ENCODE assay signal across 8 cellular contexts in the genomic region with DNA sequence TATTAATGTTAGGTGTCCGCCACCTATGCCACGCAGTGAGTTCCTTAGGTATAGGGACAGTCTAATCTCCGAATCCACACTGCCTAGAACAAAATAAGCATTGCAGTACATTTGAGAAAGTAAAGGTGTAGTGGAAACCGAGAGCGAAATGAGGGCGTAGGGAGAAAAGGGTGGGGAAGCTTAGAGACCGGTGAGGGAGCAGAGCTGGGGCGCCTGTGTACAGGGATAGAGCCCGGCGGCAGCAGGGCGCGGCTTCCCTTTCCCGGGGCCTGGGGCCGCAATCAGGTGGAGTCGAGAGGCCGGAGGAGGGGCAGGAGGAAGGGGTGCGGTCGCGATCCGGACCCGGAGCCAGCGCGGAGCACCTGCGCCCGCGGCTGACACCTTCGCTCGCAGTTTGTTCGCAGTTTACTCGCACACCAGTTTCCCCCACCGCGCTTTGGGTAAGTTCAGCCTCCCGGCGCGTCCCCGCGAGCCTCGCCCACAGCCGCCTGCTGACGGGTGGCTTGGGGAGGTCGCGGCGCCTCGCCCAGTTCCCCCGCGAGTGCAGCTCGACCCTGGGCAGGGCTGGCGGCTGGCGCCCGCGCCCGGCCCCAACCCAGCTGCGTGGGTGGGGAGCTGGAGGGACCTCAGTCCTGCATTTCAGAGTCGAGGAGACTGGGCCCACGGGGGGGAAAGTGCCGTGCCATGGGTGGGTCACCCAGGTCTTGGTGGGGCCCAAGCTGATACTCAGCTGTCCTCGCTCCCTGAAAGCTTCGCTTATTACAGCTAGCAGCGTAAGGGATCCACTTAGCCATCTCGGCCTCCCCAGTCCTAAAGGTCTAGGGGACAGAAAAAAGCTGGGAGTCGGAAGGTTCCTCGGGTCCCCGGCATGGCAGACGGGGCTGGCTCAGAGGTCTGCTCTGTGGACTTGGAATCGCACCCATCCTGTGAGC. TPM values are rescaled to one million over a fixed set of nuclear protein-coding genes. Genes with fewer than 3 reads are reported as not detected.
DNase-seq lines count a peak whose midpoint lies in the region; ATAC-seq and TF ChIP-seq lines count a peak whose summit lies in the region.

Gene ANXA3 (plus strand): TSS at position 351 of the 932 bp plus-strand sequence. CDS start 2,704 bp downstream, outside the sequence.

- H3K27ac ChIP-seq in duodenal mucosa (ENCODE audit: low read depth, low read length): no peak within 1 kb of the TSS
- peak within 1 kb of the TSS; percentile 93 for H3K27ac ChIP-seq in lower lobe of right lung
- H3K27ac ChIP-seq in subcutaneous abdominal adipose tissue (ENCODE audit: low read depth, low read length): peak within 1 kb of the TSS; percentile 53
- no peak within 1 kb of the TSS for H3K27ac ChIP-seq in substantia nigra (ENCODE audit: low read depth, low read length, poor library complexity, severe bottlenecking)

- CTCF ChIA-PET in Caco-2 (lab: Charles Lee): no interaction called here

- DNase-seq in Caco-2: peak; percentile 87 to 90
- peak; percentile 93 for DNase-seq in H7
- peak; percentile 12 for DNase-seq in RPMI8226
- peak; percentile 81 for DNase-seq in lower lobe of right lung
- DNase-seq in substantia nigra (lab: John Stamatoyannopoulos, UW): no peak

- H3K9me3 Mint-ChIP-seq in Caco-2 (ENCODE audit: unreplicated experiment): no peaks in the 10 kb centered on the region

- peak within 1 kb of the TSS; percentile 90 for H3K27ac Mint-ChIP-seq in Caco-2 (ENCODE audit: unreplicated experiment)

- H3K9me3 ChIP-seq in Caco-2: no peaks in the 10 kb centered on the region
- H3K9me3 ChIP-seq in duodenal mucosa (ENCODE audit: control insufficient read depth in 1 of 2, low read length in 2 of 2): no peaks in the 10 kb centered on the region
- H3K9me3 ChIP-seq in lower lobe of right lung: no peaks in the 10 kb centered on the region
- no peaks in the 10 kb centered on the region for H3K9me3 ChIP-seq in subcutaneous abdominal adipose tissue (ENCODE audit: control insufficient read depth in 5 of 5, low read length in 5 of 5)

- POLR2A ChIA-PET in Caco-2 (lab: Charles Lee): interaction anchor here (0.5 to 4.3 kb wide), 6 partner anchors 10 to 732 kb away, joined by 3 to 48 read pairs (median 3); no protein-coding TSS in a partner anchor

- H3K4me3 ChIP-seq in Caco-2 (ENCODE audit: low read depth, low read length) (peak within 1 kb of the TSS; percentile 74), H7 (ENCODE audit: insufficient read depth, low read depth, low read length) (peak within 1 kb of the TSS; percentile 72), duodenal mucosa (ENCODE audit: low read depth in 1 of 2, low read length in 2 of 2) (peak within 1 kb of the TSS; percentile 69 to 75), lower lobe of right lung (peak within 1 kb of the TSS; percentile 69), subcutaneous abdominal adipose tissue (ENCODE audit: low read depth in 1 of 5, low read length in 5 of 5) (peak within 1 kb of the TSS; percentile 50 to 74 (median 71))

- H3K27me3 Mint-ChIP-seq in Caco-2 (ENCODE audit: insufficient read depth, unreplicated experiment): no peaks in the 10 kb centered on the region

- peaks cover 65% of the 10 kb centered on the region for H3K36me3 Mint-ChIP-seq in Caco-2 (ENCODE audit: insufficient read depth, unreplicated experiment)

- H3K9ac ChIP-seq in duodenal mucosa (ENCODE audit: low read depth in 1 of 2, low read length in 2 of 2) (peak within 1 kb of the TSS; percentile 15 to 41), subcutaneous abdominal adipose tissue (ENCODE audit: low read length in 5 of 5) (peak within 1 kb of the TSS in 3 of 5 donors; percentile 66 to 81 (median 70))

- no TSS peak for BruUV-seq in Caco-2 (replicated peaks; lab: Mats Ljungman, UMichigan)

- H3K4me3 Mint-ChIP-seq in Caco-2 (ENCODE audit: unreplicated experiment): peak within 1 kb of the TSS; percentile 86

- ATAC-seq in lower lobe of right lung (peak; percentile 91 to 93), HG03521 (IDR thresholded peaks at IDR 0.05; ENCODE audit: unreplicated experiment) (no peak)

- peaks cover 27% of the 10 kb centered on the region for H3K4me1 Mint-ChIP-seq in Caco-2 (ENCODE audit: low read depth, unreplicated experiment)

- TF ChIP-seq CTCF in Caco-2 (IDR thresholded peaks at IDR 0.05; ENCODE audit: insufficient read depth in 1 of 2, low read depth in 1 of 2, low read length in 1 of 2, severe bottlenecking in 1 of 2, unreplicated experiment in 1 of 2): no peak
- TF ChIP-seq CTCF in lower lobe of right lung (IDR thresholded peaks at IDR 0.05): no peak

- peaks cover 54% of the 10 kb centered on the region for H3K4me1 ChIP-seq in Caco-2
- H3K4me1 ChIP-seq in duodenal mucosa (ENCODE audit: control insufficient read depth in 1 of 2, insufficient read depth in 2 of 2, low read length in 2 of 2): peaks cover 0 to 5% of the 10 kb centered on the region in 2 donors
- peaks cover 27% of the 10 kb centered on the region for H3K4me1 ChIP-seq in lower lobe of right lung
- H3K4me1 ChIP-seq in subcutaneous abdominal adipose tissue (ENCODE audit: control insufficient read depth in 5 of 5, insufficient read depth in 5 of 5, low read length in 5 of 5): peaks cover 0 to 18% (median 11%) of the 10 kb centered on the region in 5 donors

- H3K36me3 ChIP-seq in Caco-2 (ENCODE audit: control insufficient read depth, insufficient read depth, low read length) (no peaks in the 10 kb centered on the region; the same call in 1 of the 2 replicates), H7 (replicated peaks; ENCODE audit: control insufficient read depth, insufficient read depth, low read length) (no peaks in the 10 kb centered on the region), duodenal mucosa (ENCODE audit: control insufficient read depth in 1 of 2, insufficient read depth in 2 of 2, low read length in 2 of 2) (no peaks in the 10 kb centered on the region), lower lobe of right lung (peaks cover 8% of the 10 kb centered on the region), subcutaneous abdominal adipose tissue (ENCODE audit: control insufficient read depth in 5 of 5, insufficient read depth in 5 of 5, low read length in 5 of 5) (no peaks in the 10 kb centered on the region)

- intact Hi-C loops in Caco-2 (cut with micrococcal nuclease; ENCODE audit: unreplicated experiment): loop anchor here (1.0 to 5.0 kb wide), 5 partner anchors 10 to 311 kb away; partner anchors contain the start of gene BMP2K
- intact Hi-C loops in lower lobe of right lung (cut with DNase I): no loop called here

- H3K27me3 ChIP-seq in Caco-2 (replicated peaks; ENCODE audit: control insufficient read depth, insufficient read depth, low read length): no peaks in the 10 kb centered on the region
- H3K27me3 ChIP-seq in H7 (ENCODE audit: control insufficient read depth, insufficient read depth, low read length): peaks cover 14% of the 10 kb centered on the region
- H3K27me3 ChIP-seq in duodenal mucosa (ENCODE audit: control insufficient read depth in 1 of 2, insufficient read depth in 2 of 2, low read length in 2 of 2): peaks cover 4 to 7% of the 10 kb centered on the region in 2 donors
- H3K27me3 ChIP-seq in lower lobe of right lung (ENCODE audit: low read depth): no peaks in the 10 kb centered on the region
- H3K27me3 ChIP-seq in subcutaneous abdominal adipose tissue (ENCODE audit: control insufficient read depth in 5 of 5, insufficient read depth in 4 of 5, low read length in 5 of 5): peaks cover 0 to 8% (median 4%) of the 10 kb centered on the region in 5 donors

RNA-seq across cellular contexts. Expression of gene ANXA3, which starts in this region (rescaled TPM):
- total RNA-seq in Caco-2 (2022) (327 and 361 TPM in 2 replicates), lower lobe of right lung (148 TPM)
- 30.7 and 37.9 TPM in 2 replicates for total RNA-seq in H7 (2014; rRNA removed; shearing (Covaris generic))

Comparison
In these comparisons a context has a peak if more than half of its experiments do, and no peak if none do; other contexts are left out.
1. DNase-seq: peak in Caco-2 (2 of 2), H7 (single experiment), RPMI8226 (single experiment) and lower lobe of right lung (single experiment); none in substantia nigra (0 of 49).
2. H3K27ac ChIP-seq: peak in lower lobe of right lung (single experiment) and subcutaneous abdominal adipose tissue (single experiment); none in duodenal mucosa (single experiment) and substantia nigra (single experiment).
3. Peak in every context shown above with its lines, with median percentiles within 50 percentile points of each other: H3K4me3 ChIP-seq.